In the genomic region with DNA sequence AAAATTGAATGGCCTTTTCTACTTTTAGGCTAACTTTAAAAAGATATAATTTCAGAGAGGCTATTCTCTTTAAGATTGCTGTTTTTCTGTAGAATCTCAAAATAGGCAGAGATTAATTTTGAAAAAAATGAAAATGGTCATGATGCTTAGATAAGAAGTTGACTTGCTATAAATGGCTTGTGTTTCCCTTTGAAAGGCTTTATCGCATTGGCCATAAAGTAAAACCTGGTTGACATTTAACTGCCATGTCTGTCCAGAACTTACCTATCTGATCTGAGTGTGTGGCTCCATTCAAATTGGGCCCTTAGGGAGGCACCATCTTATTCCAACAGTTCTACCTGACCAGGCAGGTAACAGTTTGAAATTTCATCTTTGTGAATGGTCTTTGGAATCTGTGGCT, we compare ENCODE assay signal across 1 cellular context.
TF ChIP-seq lines count a peak whose summit lies in the region.

No MANE protein-coding gene starts in this region.

TF ChIP-seq in K562, 482 proteins besides CTCF, POLR2A, EP300 and RAD21 (continued from another document):
- TF ChIP-seq, protein P1, sequence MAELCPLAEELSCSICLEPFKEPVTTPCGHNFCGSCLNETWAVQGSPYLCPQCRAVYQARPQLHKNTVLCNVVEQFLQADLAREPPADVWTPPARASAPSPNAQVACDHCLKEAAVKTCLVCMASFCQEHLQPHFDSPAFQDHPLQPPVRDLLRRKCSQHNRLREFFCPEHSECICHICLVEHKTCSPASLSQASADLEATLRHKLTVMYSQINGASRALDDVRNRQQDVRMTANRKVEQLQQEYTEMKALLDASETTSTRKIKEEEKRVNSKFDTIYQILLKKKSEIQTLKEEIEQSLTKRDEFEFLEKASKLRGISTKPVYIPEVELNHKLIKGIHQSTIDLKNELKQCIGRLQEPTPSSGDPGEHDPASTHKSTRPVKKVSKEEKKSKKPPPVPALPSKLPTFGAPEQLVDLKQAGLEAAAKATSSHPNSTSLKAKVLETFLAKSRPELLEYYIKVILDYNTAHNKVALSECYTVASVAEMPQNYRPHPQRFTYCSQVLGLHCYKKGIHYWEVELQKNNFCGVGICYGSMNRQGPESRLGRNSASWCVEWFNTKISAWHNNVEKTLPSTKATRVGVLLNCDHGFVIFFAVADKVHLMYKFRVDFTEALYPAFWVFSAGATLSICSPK (IDR thresholded peaks at IDR 0.05; ENCODE audit: borderline replicate concordance): no peak
- TF ChIP-seq RFX7 (CRISPR knock-in tag; IDR thresholded peaks at IDR 0.05) (no peak), ZNF695 (CRISPR knock-in tag; IDR thresholded peaks at IDR 0.05) (no peak), ZNF699 (CRISPR knock-in tag; IDR thresholded peaks at IDR 0.05; ENCODE audit: insufficient replicate concordance) (no peak), ZNF134 (CRISPR knock-in tag; conservative IDR thresholded peaks at IDR 0.05) (no peak), FOXM1 (IDR thresholded peaks at IDR 0.05; ENCODE audit: low read depth) (peak; percentile 81), FOXM1 (CRISPR knock-in tag; IDR thresholded peaks at IDR 0.05; ENCODE audit: low read depth) (no peak), ETV6 (IDR thresholded peaks at IDR 0.05; ENCODE audit: borderline replicate concordance in 1 of 2, low read depth in 2 of 2, low read length in 1 of 2) (no peak), ETV6 (CRISPR knock-in tag; IDR thresholded peaks at IDR 0.05; ENCODE audit: borderline replicate concordance) (no peak), MEF2D (tag; conservative IDR thresholded peaks at IDR 0.05; ENCODE audit: low read depth) (peak; percentile 55; the same call in 1 of the 2 replicates), CHCHD3 (CRISPR knock-in tag; IDR thresholded peaks at IDR 0.05) (no peak), NCOR1 (IDR thresholded peaks at IDR 0.05) (0 out of 2 replicates have a peak, but pooled peaks have one; percentile 14), TEAD4 (IDR thresholded peaks at IDR 0.05; ENCODE audit: low read length) (peak; percentile 32; the same call in 1 of the 2 replicates), TEAD4 (CRISPR knock-in tag; IDR thresholded peaks at IDR 0.05; ENCODE audit: borderline replicate concordance) (no peak), EHMT2 (IDR thresholded peaks at IDR 0.05) (no peak), SMARCC2 (IDR thresholded peaks at IDR 0.05; ENCODE audit: low read depth) (no peak), BRCA1 (IDR thresholded peaks at IDR 0.05) (no peak), BRCA1 (CRISPR knock-in tag; IDR thresholded peaks at IDR 0.05) (no peak), KLF10 (CRISPR knock-in tag; IDR thresholded peaks at IDR 0.05) (no peak), RHOXF2B (CRISPR knock-in tag; conservative IDR thresholded peaks at IDR 0.05) (no peak), SMAD4 (CRISPR knock-in tag; conservative IDR thresholded peaks at IDR 0.05) (no peak), ZNF277 (CRISPR knock-in tag; IDR thresholded peaks at IDR 0.05; ENCODE audit: borderline replicate concordance) (no peak), RBM17 (IDR thresholded peaks at IDR 0.05; ENCODE audit: borderline replicate concordance, low read depth, low read length) (no peak), CGGBP1 (CRISPR knock-in tag; IDR thresholded peaks at IDR 0.05) (no peak), ZNF77 (CRISPR knock-in tag; IDR thresholded peaks at IDR 0.05) (no peak), ETS2 (tag; IDR thresholded peaks at IDR 0.05; ENCODE audit: borderline replicate concordance, poor library complexity, severe bottlenecking) (no peak), ARID1B (IDR thresholded peaks at IDR 0.05) (peak; percentile 36; the same call in 1 of the 2 replicates), ZBTB7A (IDR thresholded peaks at IDR 0.05; ENCODE audit: borderline replicate concordance, control insufficient read depth, low read depth, low read length) (no peak), ZNF3 (CRISPR knock-in tag; IDR thresholded peaks at IDR 0.05) (no peak)
- TF ChIP-seq, protein P2, sequence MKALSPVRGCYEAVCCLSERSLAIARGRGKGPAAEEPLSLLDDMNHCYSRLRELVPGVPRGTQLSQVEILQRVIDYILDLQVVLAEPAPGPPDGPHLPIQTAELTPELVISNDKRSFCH (CRISPR knock-in tag; IDR thresholded peaks at IDR 0.05): no peak
- TF ChIP-seq, protein P2 (tag; IDR thresholded peaks at IDR 0.05): no peak
- TF ChIP-seq, protein P3, sequence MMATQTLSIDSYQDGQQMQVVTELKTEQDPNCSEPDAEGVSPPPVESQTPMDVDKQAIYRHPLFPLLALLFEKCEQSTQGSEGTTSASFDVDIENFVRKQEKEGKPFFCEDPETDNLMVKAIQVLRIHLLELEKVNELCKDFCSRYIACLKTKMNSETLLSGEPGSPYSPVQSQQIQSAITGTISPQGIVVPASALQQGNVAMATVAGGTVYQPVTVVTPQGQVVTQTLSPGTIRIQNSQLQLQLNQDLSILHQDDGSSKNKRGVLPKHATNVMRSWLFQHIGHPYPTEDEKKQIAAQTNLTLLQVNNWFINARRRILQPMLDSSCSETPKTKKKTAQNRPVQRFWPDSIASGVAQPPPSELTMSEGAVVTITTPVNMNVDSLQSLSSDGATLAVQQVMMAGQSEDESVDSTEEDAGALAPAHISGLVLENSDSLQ (IDR thresholded peaks at IDR 0.05): peak; percentile 73
- TF ChIP-seq, protein P4, sequence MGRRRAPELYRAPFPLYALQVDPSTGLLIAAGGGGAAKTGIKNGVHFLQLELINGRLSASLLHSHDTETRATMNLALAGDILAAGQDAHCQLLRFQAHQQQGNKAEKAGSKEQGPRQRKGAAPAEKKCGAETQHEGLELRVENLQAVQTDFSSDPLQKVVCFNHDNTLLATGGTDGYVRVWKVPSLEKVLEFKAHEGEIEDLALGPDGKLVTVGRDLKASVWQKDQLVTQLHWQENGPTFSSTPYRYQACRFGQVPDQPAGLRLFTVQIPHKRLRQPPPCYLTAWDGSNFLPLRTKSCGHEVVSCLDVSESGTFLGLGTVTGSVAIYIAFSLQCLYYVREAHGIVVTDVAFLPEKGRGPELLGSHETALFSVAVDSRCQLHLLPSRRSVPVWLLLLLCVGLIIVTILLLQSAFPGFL (CRISPR knock-in tag; IDR thresholded peaks at IDR 0.05): no peak
- TF ChIP-seq, protein P5, sequence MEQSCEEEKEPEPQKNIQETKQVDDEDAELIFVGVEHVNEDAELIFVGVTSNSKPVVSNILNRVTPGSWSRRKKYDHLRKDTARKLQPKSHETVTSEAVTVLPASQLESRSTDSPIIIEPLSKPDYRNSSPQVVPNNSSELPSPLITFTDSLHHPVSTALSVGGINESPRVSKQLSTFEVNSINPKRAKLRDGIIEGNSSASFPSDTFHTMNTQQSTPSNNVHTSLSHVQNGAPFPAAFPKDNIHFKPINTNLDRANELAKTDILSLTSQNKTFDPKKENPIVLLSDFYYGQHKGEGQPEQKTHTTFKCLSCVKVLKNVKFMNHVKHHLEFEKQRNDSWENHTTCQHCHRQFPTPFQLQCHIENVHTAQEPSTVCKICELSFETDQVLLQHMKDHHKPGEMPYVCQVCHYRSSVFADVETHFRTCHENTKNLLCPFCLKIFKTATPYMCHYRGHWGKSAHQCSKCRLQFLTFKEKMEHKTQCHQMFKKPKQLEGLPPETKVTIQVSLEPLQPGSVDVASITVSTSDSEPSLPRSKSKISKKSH (CRISPR knock-in tag; IDR thresholded peaks at IDR 0.05): no peak
- TF ChIP-seq, protein P6, sequence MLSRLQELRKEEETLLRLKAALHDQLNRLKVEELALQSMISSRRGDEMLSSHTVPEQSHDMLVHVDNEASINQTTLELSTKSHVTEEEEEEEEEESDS (CRISPR knock-in tag; IDR thresholded peaks at IDR 0.05): no peak
- TF ChIP-seq, protein P7, sequence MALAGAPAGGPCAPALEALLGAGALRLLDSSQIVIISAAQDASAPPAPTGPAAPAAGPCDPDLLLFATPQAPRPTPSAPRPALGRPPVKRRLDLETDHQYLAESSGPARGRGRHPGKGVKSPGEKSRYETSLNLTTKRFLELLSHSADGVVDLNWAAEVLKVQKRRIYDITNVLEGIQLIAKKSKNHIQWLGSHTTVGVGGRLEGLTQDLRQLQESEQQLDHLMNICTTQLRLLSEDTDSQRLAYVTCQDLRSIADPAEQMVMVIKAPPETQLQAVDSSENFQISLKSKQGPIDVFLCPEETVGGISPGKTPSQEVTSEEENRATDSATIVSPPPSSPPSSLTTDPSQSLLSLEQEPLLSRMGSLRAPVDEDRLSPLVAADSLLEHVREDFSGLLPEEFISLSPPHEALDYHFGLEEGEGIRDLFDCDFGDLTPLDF (CRISPR knock-in tag; IDR thresholded peaks at IDR 0.05): no peak
